Comparison of ENCODE assay signal across 21 cellular contexts in the genomic region with DNA sequence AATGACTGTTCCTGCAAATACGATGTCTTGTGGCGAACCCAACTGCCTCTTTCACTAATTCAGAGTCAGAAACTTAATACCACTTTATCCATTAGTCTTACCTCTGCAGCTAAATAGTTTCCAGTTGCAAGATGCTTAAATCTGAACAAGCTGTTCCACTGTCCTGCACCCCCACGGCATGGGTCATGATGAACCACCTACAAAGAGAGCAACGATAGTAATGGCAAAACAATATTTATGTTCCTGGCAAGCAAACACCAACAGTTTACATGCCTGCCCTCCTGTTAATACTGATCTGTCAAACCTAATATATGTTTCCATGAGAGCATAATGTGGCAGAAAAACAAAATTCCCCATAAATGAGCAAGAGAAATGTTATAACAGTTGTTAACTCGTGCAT.
"Had no signal": no experiment of that assay in that cellular context is flagged by ENCODE, and none has a peak within 500 bp of the region (broad histone marks: within the 10 kb centered on the region; RNA-seq: fewer than 3 reads in every experiment).

No MANE protein-coding gene starts in this region.

- H3K27ac ChIP-seq: dorsolateral prefrontal cortex, gastrocnemius medialis, left ventricle myocardium inferior, prostate gland, right atrium auricular region, stomach had no signal

- H3K4me3 Mint-ChIP-seq: activated naive CD8-positive, alpha-beta T cell treated with anti-CD3 and anti-CD28 coated beads, Interleukin-2, amount 10 ng/mL, durations not matched to agents 7 days and 5 days; activated T-cell treated with anti-CD3 and anti-CD28 coated beads, Interleukin-2, amount 50 U/mL, for 72 hours; brain; neural crest cell; type B pancreatic cell had no signal

- H3K27ac Mint-ChIP-seq: activated naive CD8-positive, alpha-beta T cell treated with anti-CD3 and anti-CD28 coated beads, Interleukin-2, amount 10 ng/mL, durations not matched to agents 7 days and 5 days; activated T-cell treated with anti-CD3 and anti-CD28 coated beads, Interleukin-2, amount 50 U/mL, for 72 hours; type B pancreatic cell had no signal

- H3K27me3 Mint-ChIP-seq: activated naive CD8-positive, alpha-beta T cell treated with anti-CD3 and anti-CD28 coated beads, Interleukin-2, amount 10 ng/mL, durations not matched to agents 7 days and 5 days; brain; type B pancreatic cell had no signal

- H3K4me3 ChIP-seq: dorsolateral prefrontal cortex, gastrocnemius medialis, left ventricle myocardium inferior, prostate gland, right atrium auricular region, smooth muscle cell, stomach had no signal

- H3K36me3 Mint-ChIP-seq: brain had no signal

- DNase-seq: activated CD4-positive, alpha-beta T cell treated with anti-CD3 and anti-CD28 coated beads, Interleukin-2, amount 50 U/mL, for 1 hour; activated CD8-positive, alpha-beta memory T cell treated with anti-CD3 and anti-CD28 coated beads for 24 hours; activated CD8-positive, alpha-beta memory T cell treated with anti-CD3 and anti-CD28 coated beads, Interleukin-2, amount 50 U/mL, for 48 hours; activated naive CD8-positive, alpha-beta T cell treated with anti-CD3 and anti-CD28 coated beads, Interleukin-2, amount 10 ng/mL, durations not matched to agents 7 days and 5 days; activated T-cell treated with anti-CD3 and anti-CD28 coated beads, Interleukin-2, amount 50 U/mL, for 72 hours; anterior cingulate cortex; caudate nucleus; dorsolateral prefrontal cortex; gastrocnemius medialis; head of caudate nucleus; left ventricle myocardium inferior; mammary epithelial cell; stimulated activated CD4-positive, alpha-beta T cell treated with anti-CD3 and anti-CD28 coated beads, Interleukin-4, amount 100 ng/mL, for 1 hour; stomach; T-helper 9 cell had no signal

- H3K27me3 ChIP-seq: dorsolateral prefrontal cortex, gastrocnemius medialis, right atrium auricular region, stomach had no signal

- H3K36me3 ChIP-seq: prostate gland had no signal

- H3K4me1 ChIP-seq: gastrocnemius medialis, left ventricle myocardium inferior, prostate gland, right atrium auricular region, stomach had no signal

- H3K9me3 Mint-ChIP-seq: activated T-cell treated with anti-CD3 and anti-CD28 coated beads, Interleukin-2, amount 50 U/mL, for 72 hours; brain; neural crest cell; type B pancreatic cell had no signal

- H3K9me3 ChIP-seq: gastrocnemius medialis, left ventricle myocardium inferior, prostate gland, right atrium auricular region, stomach had no signal

- H3K4me2 ChIP-seq: smooth muscle cell had no signal

- H3K4me1 Mint-ChIP-seq: activated naive CD8-positive, alpha-beta T cell treated with anti-CD3 and anti-CD28 coated beads, Interleukin-2, amount 10 ng/mL, durations not matched to agents 7 days and 5 days had no signal
